24 cellular contexts compared by ENCODE assay signal in the genomic region with DNA sequence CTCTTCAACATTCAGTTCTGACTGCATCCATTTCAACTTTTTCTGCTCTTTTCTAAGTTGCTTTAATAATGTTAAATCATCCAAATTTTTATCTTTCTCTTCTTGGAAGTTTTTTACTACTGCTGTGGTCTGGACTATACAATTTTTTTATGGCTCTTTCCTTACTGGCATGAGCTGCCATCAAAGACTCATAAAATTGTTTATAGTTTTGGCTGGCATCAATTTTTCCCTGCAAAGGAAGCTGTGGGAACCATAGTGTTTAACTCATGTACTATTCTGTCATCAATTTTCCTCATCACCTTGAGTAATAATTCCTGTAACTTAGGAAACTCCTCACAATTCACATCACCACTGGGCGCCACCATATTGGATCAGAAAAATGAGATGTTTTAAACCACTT.
"Had no signal": no experiment of that assay in that cellular context is flagged by ENCODE, and none has a peak within 500 bp of the region (broad histone marks: within the 10 kb centered on the region; RNA-seq: fewer than 3 reads in every experiment).

No MANE protein-coding gene starts in this region.

- H3K36me3 ChIP-seq: colonic mucosa, esophagus muscularis mucosa, esophagus squamous epithelium, gastrocnemius medialis, gastroesophageal sphincter, heart left ventricle, heart right ventricle had no signal

- ATAC-seq: effector memory CD8-positive, alpha-beta T cell; esophagus mucosa; foreskin keratinocyte; gastrocnemius medialis; gastroesophageal sphincter; heart left ventricle; heart right ventricle had no signal

- H3K4me3 ChIP-seq: colonic mucosa, coronary artery, dorsolateral prefrontal cortex, esophagus muscularis mucosa, esophagus squamous epithelium, gastrocnemius medialis, gastroesophageal sphincter, heart left ventricle, heart right ventricle had no signal

- H3K9me3 ChIP-seq: colonic mucosa, esophagus muscularis mucosa, esophagus squamous epithelium, gastrocnemius medialis, gastroesophageal sphincter, heart left ventricle had no signal

- H3K4me1 ChIP-seq: colonic mucosa, esophagus muscularis mucosa, esophagus squamous epithelium, foreskin keratinocyte, gastrocnemius medialis, gastroesophageal sphincter, heart left ventricle, heart right ventricle had no signal

- H3K27me3 ChIP-seq: colonic mucosa, esophagus muscularis mucosa, esophagus squamous epithelium, gastrocnemius medialis, gastroesophageal sphincter, heart left ventricle, heart right ventricle had no signal

- H3K27ac ChIP-seq: colonic mucosa, coronary artery, dorsolateral prefrontal cortex, epithelial cell of prostate, esophagus muscularis mucosa, esophagus squamous epithelium, foreskin keratinocyte, gastrocnemius medialis, gastroesophageal sphincter, heart left ventricle, heart right ventricle had no signal

- DNase-seq: colonic mucosa; cortex of kidney; dermis blood vessel endothelial cell; dorsolateral prefrontal cortex; effector CD4-positive, alpha-beta T cell; effector CD8-positive, alpha-beta T cell; effector memory CD4-positive, alpha-beta T cell; effector memory CD8-positive, alpha-beta T cell; endodermal cell; erythroblast; esophagus squamous epithelium; foreskin fibroblast; foreskin keratinocyte; foreskin melanocyte; gastrocnemius medialis; glutamatergic neuron; head of caudate nucleus; heart left ventricle; heart right ventricle had no signal
